In the genomic region with DNA sequence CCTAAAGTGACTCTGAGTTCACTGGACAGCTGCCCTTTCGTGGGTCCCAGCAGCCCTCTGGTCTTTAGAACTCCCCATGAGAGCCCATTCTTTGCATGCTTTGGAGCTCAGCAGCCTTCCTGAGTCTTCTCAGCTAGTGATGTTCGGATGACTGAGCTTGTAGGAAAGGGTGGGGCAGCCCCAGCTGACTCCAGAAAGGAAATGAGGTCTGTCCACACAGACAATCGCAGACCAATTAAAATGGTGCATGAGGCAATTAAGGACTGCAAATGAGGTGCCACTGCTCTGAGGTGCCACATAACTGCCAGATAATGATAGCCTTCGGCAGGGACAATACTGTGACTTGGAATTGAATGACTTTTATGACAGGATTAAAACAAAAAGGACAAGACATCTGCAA, we compare ENCODE assay signal across 1 cellular context.
TF ChIP-seq lines count a peak whose summit lies in the region.

No MANE protein-coding gene starts in this region.

TF ChIP-seq in HEK293, 187 proteins besides CTCF, POLR2A, EP300 and RAD21 (continued from another document):
- no peak for TF ChIP-seq ZNF510 (tag by site-specific recombination; IDR thresholded peaks at IDR 0.05; ENCODE audit: insufficient replicate concordance)
- peak; percentile 44; the same call in 1 of the 2 replicates for TF ChIP-seq FEZF1 (tag by site-specific recombination; IDR thresholded peaks at IDR 0.05)
- no peak for TF ChIP-seq ZNF791 (tag by site-specific recombination; IDR thresholded peaks at IDR 0.05)
- peak; percentile 75 for TF ChIP-seq SP7 (tag by site-specific recombination; IDR thresholded peaks at IDR 0.05)
- TF ChIP-seq OSR2 (tag by site-specific recombination; IDR thresholded peaks at IDR 0.05): 0 out of 2 replicates have a peak, but pooled peaks have one; percentile 32
